ENCODE assay signal across 9 cellular contexts in the genomic region with DNA sequence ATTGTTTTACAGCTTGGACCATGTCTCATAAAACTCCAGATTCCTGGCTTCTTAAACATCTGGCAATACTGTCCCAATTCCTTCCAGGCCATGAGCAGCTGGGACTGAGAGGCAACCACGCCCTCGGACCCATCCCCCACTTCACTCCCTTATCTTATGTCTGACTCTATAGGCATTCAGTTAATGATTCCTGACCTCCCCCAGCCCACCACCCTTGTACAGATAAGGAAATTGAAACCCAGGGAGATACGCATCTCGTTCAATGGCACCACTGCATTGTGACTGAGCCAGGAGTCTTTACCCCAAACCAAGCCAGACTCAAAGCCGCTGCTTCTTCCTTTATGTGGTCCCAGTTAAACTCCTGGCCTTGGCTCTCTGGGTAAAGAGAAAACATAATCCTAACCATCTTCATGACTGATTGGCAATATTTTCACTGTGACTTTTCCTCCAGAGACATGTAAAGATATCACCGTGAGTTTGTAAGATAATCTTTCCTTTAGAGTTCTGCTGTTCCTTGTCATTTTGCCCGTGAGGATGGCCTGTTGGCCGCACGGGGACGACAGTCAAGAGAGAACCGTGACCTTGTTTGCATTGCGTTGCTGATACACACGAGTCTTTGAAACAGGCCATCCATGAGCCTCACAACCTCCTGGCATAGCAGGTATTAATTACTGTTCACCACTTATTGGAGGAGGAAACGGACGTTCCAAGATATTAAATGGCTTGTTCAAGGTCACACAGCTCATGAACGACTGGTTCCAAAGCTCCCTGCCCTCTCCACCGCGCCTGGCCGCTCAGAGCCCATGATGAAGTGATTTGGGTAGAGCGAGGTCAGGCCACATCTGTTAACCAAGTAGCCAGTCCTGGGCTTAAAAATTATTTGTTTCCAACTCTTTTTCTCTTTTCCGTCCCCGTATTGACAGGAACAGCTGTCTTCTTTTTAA. TPM values are rescaled to one million over a fixed set of nuclear protein-coding genes. Genes with fewer than 3 reads are reported as not detected.
DNase-seq lines count a peak whose midpoint lies in the region; ATAC-seq and TF ChIP-seq lines count a peak whose summit lies in the region.
"Had no signal": no experiment of that assay in that cellular context is flagged by ENCODE, and none has a peak within 500 bp of the region (broad histone marks: within the 10 kb centered on the region; RNA-seq: fewer than 3 reads in every experiment).

No MANE protein-coding gene starts in this region.

- H2BK120ac ChIP-seq in IMR-90 (ENCODE audit: low read depth, low read length) = peak overlapping the region; percentile 95; the same call in 1 of the 2 replicates
- H2BK120ac ChIP-seq in mesendoderm (ENCODE audit: low read depth, low read length) = peak overlapping the region; percentile 69

- H3K4me3 Mint-ChIP-seq in chondrocyte (ENCODE audit: unreplicated experiment) = peak overlapping the region; percentile 59
- H3K4me3 Mint-ChIP-seq: activated naive CD4-positive, alpha-beta T cell treated with anti-CD3 and anti-CD28 coated beads for 36 hours had no signal

- H3K9ac ChIP-seq in IMR-90 (ENCODE audit: low read depth, low read length) (no peak overlapping the region), mesendoderm (ENCODE audit: low read length) (peak overlapping the region; percentile 17)

- H2AFZ ChIP-seq in IMR-90 (replicated peaks; ENCODE audit: low read length, poor library complexity) = peak overlapping the region; percentile 23

- H3K4ac ChIP-seq in IMR-90 (ENCODE audit: low read depth, low read length) (peak overlapping the region; percentile 90; the same call in 1 of the 2 replicates), mesendoderm (ENCODE audit: low read depth, low read length) (peak overlapping the region; percentile 75)

- H4K8ac ChIP-seq in IMR-90 (ENCODE audit: low read depth in 2 of 2, low read length in 2 of 2) = peak overlapping the region; percentile 80 to 85; a peak in 3 of 4 replicates
- H4K8ac ChIP-seq in mesendoderm (ENCODE audit: low read depth, low read length) = no peak overlapping the region

- no peaks in the 10 kb centered on the region for H3K9me3 Mint-ChIP-seq in chondrocyte (ENCODE audit: low read depth)
- H3K9me3 Mint-ChIP-seq: activated naive CD4-positive, alpha-beta T cell treated with anti-CD3 and anti-CD28 coated beads for 36 hours had no signal

- intact Hi-C loops in IMR-90 (cut with micrococcal nuclease) = loop anchor here (1.0 to 5.0 kb wide), 5 partner anchors 166 to 601 kb away; a partner anchor contains a TSS

- H3K4me2 ChIP-seq in IMR-90 (ENCODE audit: low read depth, low read length) = no peak overlapping the region
- H3K4me2 ChIP-seq in mesendoderm (ENCODE audit: low read length) = no peak overlapping the region

- H3K56ac ChIP-seq in IMR-90 (ENCODE audit: extremely low read depth, insufficient read depth, low read length) = no peak overlapping the region; the same call in 1 of the 2 replicates
- H3K56ac ChIP-seq in mesendoderm (ENCODE audit: low read length) = peak overlapping the region; percentile 63

- H3K9me3 ChIP-seq in IMR-90 (ENCODE audit: control insufficient read depth, insufficient read depth, low read length) (no peaks in the 10 kb centered on the region), suprapubic skin (no peaks in the 10 kb centered on the region)

- H3K4me3 ChIP-seq in IMR-90 (ENCODE audit: insufficient read depth, low read depth, low read length) = no peak overlapping the region
- H3K4me3 ChIP-seq in mesendoderm (ENCODE audit: low read length) = no peak overlapping the region
- peak overlapping the region; percentile 17 for H3K4me3 ChIP-seq in suprapubic skin

- POLR2A ChIA-PET in IMR-90 (lab: Charles Lee; ENCODE audit: unreplicated experiment) = interaction anchor here (0.6 kb wide), 1 partner anchor 444 kb away, joined by 3 read pairs; no protein-coding TSS in a partner anchor

- TF ChIP-seq RAD21 in IMR-90 (IDR thresholded peaks at IDR 0.05; ENCODE audit: low read length) = no peak

- H3K79me2 ChIP-seq in mesendoderm (ENCODE audit: control insufficient read depth, insufficient read depth, low read length) = no peaks in the 10 kb centered on the region

- DNase-seq in IMR-90 = no peak
- DNase-seq in chondrocyte (ENCODE audit: low spot score) = no peak
- DNase-seq in mesendoderm = peak; percentile 85
- DNase-seq in suprapubic skin (ENCODE audit: low spot score in 2 of 2) = no peak
- DNase-seq in NCI-H2029 (lab: John Stamatoyannopoulos, UW) = no peak
- DNase-seq in C1 segment of cervical spinal cord (lab: John Stamatoyannopoulos, UW) = no peak
- DNase-seq in DMS53 treated with DMSO at 0.1 percent for 48 hours (lab: John Stamatoyannopoulos, UW; ENCODE audit: unreplicated experiment) = no peak

- WGBS in IMR-90 (ENCODE audit: extremely low coverage in 2 of 2, insufficient read length in 1 of 2), 2 experiments = 85% methylated on average over 7 of the region's 22 CpGs; no CpG with 5 or more reads in 1 of the 2 experiments
- WGBS in mesendoderm (ENCODE audit: extremely low coverage, insufficient coverage, low lambda C conversion rate) = no CpG with 5 or more reads among the region's 22 CpGs
- WGBS in suprapubic skin = 59% methylated on average over 22 of the region's 22 CpGs

- no TSS peak for BruUV-seq in IMR-90 (replicated peaks; lab: Mats Ljungman, UMichigan)

- H2BK15ac ChIP-seq in IMR-90 (ENCODE audit: low read depth, low read length) = 0 out of 3 replicates have a peak overlapping the region, but pooled peaks have one; percentile 2
- peak overlapping the region; percentile 46 for H2BK15ac ChIP-seq in mesendoderm (replicated peaks; ENCODE audit: low read depth)

- H3K14ac ChIP-seq in IMR-90 (replicated peaks; ENCODE audit: low read depth, low read length) = 0 out of 2 replicates have a peak overlapping the region, but pooled peaks have one; percentile 89

- H4K20me1 ChIP-seq in IMR-90 (ENCODE audit: insufficient read depth, low read length) = no peaks in the 10 kb centered on the region

- H2AK9ac ChIP-seq in IMR-90 (replicated peaks; ENCODE audit: low read depth, low read length, poor library complexity) = no peak overlapping the region

- no peak for TF ChIP-seq EP300 in suprapubic skin (IDR thresholded peaks at IDR 0.05)

- no peaks in the 10 kb centered on the region for H3K27me3 Mint-ChIP-seq in chondrocyte (ENCODE audit: low read depth)

- peak overlapping the region; percentile 89 for H2BK20ac ChIP-seq in IMR-90 (ENCODE audit: low read depth, low read length)

- H3K27me3 ChIP-seq in IMR-90 (ENCODE audit: control insufficient read depth, insufficient read depth, low read length) = no peaks in the 10 kb centered on the region
- H3K27me3 ChIP-seq in mesendoderm (ENCODE audit: insufficient read depth, low read length, poor library complexity) = no peaks in the 10 kb centered on the region
- H3K27me3 ChIP-seq in suprapubic skin = no peaks in the 10 kb centered on the region

- H4K91ac ChIP-seq in IMR-90 (ENCODE audit: insufficient read depth, low read depth, low read length) = peak overlapping the region; percentile 29; the same call in 1 of the 2 replicates

- H3K4me1 ChIP-seq in IMR-90 (ENCODE audit: control insufficient read depth, insufficient read depth, low read length) = peaks cover 11% of the 10 kb centered on the region
- H3K4me1 ChIP-seq in mesendoderm (ENCODE audit: control insufficient read depth, low read depth, low read length) = peaks cover 17% of the 10 kb centered on the region
- H3K4me1 ChIP-seq in suprapubic skin = peaks cover 57% of the 10 kb centered on the region

- ATAC-seq in IMR-90 (ENCODE audit: low read depth) (no peak), SK-N-SH treated with all-trans-retinoic acid at 6 μM for 48 hours (no peak)

- peak overlapping the region; percentile 98 for H3K27ac Mint-ChIP-seq in chondrocyte (ENCODE audit: unreplicated experiment)
- H3K27ac Mint-ChIP-seq: activated naive CD4-positive, alpha-beta T cell treated with anti-CD3 and anti-CD28 coated beads for 36 hours had no signal

- H2AK5ac ChIP-seq in IMR-90 (ENCODE audit: low read depth, low read length) = peak overlapping the region; percentile 77; the same call in 1 of the 2 replicates
- H2AK5ac ChIP-seq in mesendoderm (ENCODE audit: low read length) = peak overlapping the region; percentile 35

- no peaks in the 10 kb centered on the region for H3K36me3 Mint-ChIP-seq in chondrocyte (ENCODE audit: low read depth)

- peaks cover 12% of the 10 kb centered on the region for H3K9me1 ChIP-seq in IMR-90 (ENCODE audit: insufficient read depth, low read length)

- H2BK5ac ChIP-seq in IMR-90 (ENCODE audit: low read depth, low read length, poor library complexity, severe bottlenecking) = no peak overlapping the region
- H2BK5ac ChIP-seq in mesendoderm (ENCODE audit: low read length) = peak overlapping the region; percentile 80

- in situ Hi-C loops in IMR-90 (cut with MboI; ENCODE audit: low sequenced_read_pairs) = loop anchor here (10.0 kb wide), 2 partner anchors 314 to 604 kb away; no protein-coding TSS in a partner anchor

- H3K23ac ChIP-seq in IMR-90 (ENCODE audit: low read depth, low read length) = no peak overlapping the region; the same call in none of the 2 replicates
- H3K23ac ChIP-seq in mesendoderm (ENCODE audit: low read length) = no peak overlapping the region

- CTCF ChIA-PET in IMR-90 (lab: Yijun Ruan, JAX) = interaction anchor here (1.4 kb wide), 2 partner anchors 209 to 303 kb away, joined by 3 to 4 read pairs; no protein-coding TSS in a partner anchor

- no peak overlapping the region for H3K27ac ChIP-seq in IMR-90 (ENCODE audit: insufficient read depth, low read length)
- peak overlapping the region; percentile 30 for H3K27ac ChIP-seq in mesendoderm (ENCODE audit: low read depth, low read length)
- peak overlapping the region; percentile 88 for H3K27ac ChIP-seq in suprapubic skin

- H3K79me1 ChIP-seq in IMR-90 (ENCODE audit: low read depth in 1 of 2, low read length in 2 of 2) = no peaks in the 10 kb centered on the region
- H3K79me1 ChIP-seq in mesendoderm (ENCODE audit: low read length) = no peaks in the 10 kb centered on the region

- dilution Hi-C loops in IMR-90 (cut with HindIII; ENCODE audit: low sequenced_read_pairs, unreplicated experiment) = no loop called here

- H3K4me1 Mint-ChIP-seq in chondrocyte (ENCODE audit: low read depth) = peaks cover 67% of the 10 kb centered on the region

- H3K36me3 ChIP-seq in IMR-90 (ENCODE audit: control insufficient read depth, insufficient read depth, low read length) = no peaks in the 10 kb centered on the region
- no peaks in the 10 kb centered on the region for H3K36me3 ChIP-seq in mesendoderm (ENCODE audit: control insufficient read depth, insufficient read depth, low read length)
- H3K36me3 ChIP-seq in suprapubic skin = no peaks in the 10 kb centered on the region

- H4K5ac ChIP-seq in IMR-90 (ENCODE audit: low read depth, low read length) (no peak overlapping the region), mesendoderm (ENCODE audit: low read length) (no peak overlapping the region)

- TF ChIP-seq POLR2A in IMR-90 (IDR thresholded peaks at IDR 0.05; ENCODE audit: low read depth, low read length) (no peak), suprapubic skin (IDR thresholded peaks at IDR 0.05) (no peak)

- TF ChIP-seq CTCF in IMR-90 (conservative IDR thresholded peaks at IDR 0.05; ENCODE audit: low read depth, low read length) = no peak
- TF ChIP-seq CTCF in chondrocyte (IDR thresholded peaks at IDR 0.05) = no peak
- TF ChIP-seq CTCF in suprapubic skin (IDR thresholded peaks at IDR 0.05) = no peak

- no peak overlapping the region for H3K18ac ChIP-seq in IMR-90 (ENCODE audit: low read depth, low read length)
- peak overlapping the region; percentile 88 for H3K18ac ChIP-seq in mesendoderm (ENCODE audit: low read length)

RNA-seq across cellular contexts. Expression of a gene that starts 39.4 kb away (rescaled TPM):
- 0.28 TPM in 1 of 2 replicates, not detected in the other for total RNA-seq in IMR-90 (2012; rRNA removed)
- polyA plus RNA-seq in IMR-90 (2012; rRNA removed) = 1.4 TPM in 2 replicates
- polyA plus RNA-seq in IMR-90 (2012; cell fraction: cytosol; rRNA removed) = 0.55 and 0.97 TPM in 2 replicates
- 0.26 and 1.5 TPM in 2 replicates for polyA plus RNA-seq in IMR-90 (2012; cell fraction: nucleus; rRNA removed; ENCODE audit: low replicate concordance)
- 3.3 to 4.1 TPM (median 3.3 TPM) in 3 replicates for total RNA-seq in chondrocyte
- 0.20 TPM for polyA plus RNA-seq in mesendoderm (2013, experiment 1 of 2)
- not detected for polyA plus RNA-seq in mesendoderm (2013, experiment 2 of 2)
- 10 to 100 TPM in 1 of 4 donors, 1 to 10 TPM in 2, not detected in 1; 3.5 to 13.9 (median 5.6) TPM for total RNA-seq in suprapubic skin
